2 cellular contexts compared by ENCODE assay signal in genomic region chr17:38469875-38470274, GRCh38.
TF ChIP-seq lines count a peak whose summit lies in the region.

No MANE protein-coding gene starts in this region.

TF ChIP-seq in HEK293, 187 proteins besides CTCF, POLR2A, EP300 and RAD21 (continued from another document):
- peak; percentile 74 for TF ChIP-seq ZNF692 (tag by site-specific recombination; IDR thresholded peaks at IDR 0.05)
- TF ChIP-seq ZNF426 (tag by site-specific recombination; IDR thresholded peaks at IDR 0.05), result no peak
- TF ChIP-seq ZBTB49 (tag by site-specific recombination; IDR thresholded peaks at IDR 0.05; ENCODE audit: low read depth), result no peak
- peak; percentile 27; the same call in 1 of the 2 replicates for TF ChIP-seq KLF1 (tag by site-specific recombination; IDR thresholded peaks at IDR 0.05)

TF ChIP-seq in K562, 482 proteins besides CTCF, POLR2A, EP300 and RAD21 (continued from another document and continues in another):
- TF ChIP-seq UBTF (IDR thresholded peaks at IDR 0.05; ENCODE audit: borderline replicate concordance in 1 of 2, low read depth in 2 of 2, low read length in 2 of 2) (no peak), TFE3 (CRISPR knock-in tag; IDR thresholded peaks at IDR 0.05) (no peak), RAD51 (IDR thresholded peaks at IDR 0.05; ENCODE audit: borderline replicate concordance, low read depth) (peak; percentile 54), ZNF384 (IDR thresholded peaks at IDR 0.05; ENCODE audit: low read depth, low read length) (no peak), ETV5 (CRISPR knock-in tag; IDR thresholded peaks at IDR 0.05; ENCODE audit: low read depth) (no peak), ZNF76 (CRISPR knock-in tag; IDR thresholded peaks at IDR 0.05; ENCODE audit: borderline replicate concordance) (no peak), NCOA1 (IDR thresholded peaks at IDR 0.05; ENCODE audit: low read depth) (no peak), FOXM1 (IDR thresholded peaks at IDR 0.05; ENCODE audit: low read depth) (no peak), FOXM1 (CRISPR knock-in tag; IDR thresholded peaks at IDR 0.05; ENCODE audit: low read depth) (no peak), THRB (CRISPR knock-in tag; conservative IDR thresholded peaks at IDR 0.05) (no peak), ZBTB12 (CRISPR knock-in tag; IDR thresholded peaks at IDR 0.05) (no peak), ZNF830 (CRISPR knock-in tag; IDR thresholded peaks at IDR 0.05) (no peak), SPI1 (IDR thresholded peaks at IDR 0.05; ENCODE audit: borderline replicate concordance, low read depth, low read length) (peak; percentile 37; the same call in 1 of the 2 replicates), DNMT1 (IDR thresholded peaks at IDR 0.05) (no peak), NCOA4 (IDR thresholded peaks at IDR 0.05; ENCODE audit: partially characterized antibody) (no peak), ESRRA (IDR thresholded peaks at IDR 0.05; ENCODE audit: borderline replicate concordance, low read depth) (no peak), CLOCK (CRISPR knock-in tag; IDR thresholded peaks at IDR 0.05; ENCODE audit: borderline replicate concordance) (no peak), TCF15 (CRISPR knock-in tag; IDR thresholded peaks at IDR 0.05) (no peak), FOXJ3 (CRISPR knock-in tag; IDR thresholded peaks at IDR 0.05) (no peak), E2F3 (CRISPR knock-in tag; IDR thresholded peaks at IDR 0.05) (no peak), MYC (IDR thresholded peaks at IDR 0.05; ENCODE audit: low read depth, low read length) (no peak), MYC (CRISPR knock-in tag; IDR thresholded peaks at IDR 0.05; ENCODE audit: borderline replicate concordance, low read depth) (no peak), MITF (IDR thresholded peaks at IDR 0.05) (0 out of 2 replicates have a peak, but pooled peaks have one; percentile 15), MGA (IDR thresholded peaks at IDR 0.05) (peak; percentile 84), ZSCAN32 (CRISPR knock-in tag; IDR thresholded peaks at IDR 0.05) (no peak), CREM (IDR thresholded peaks at IDR 0.05; ENCODE audit: low read depth) (0 out of 2 replicates have a peak, but pooled peaks have one; percentile 7), FOSL1 (tag; conservative IDR thresholded peaks at IDR 0.05) (peak; percentile 81), IFI16 (CRISPR knock-in tag; IDR thresholded peaks at IDR 0.05) (no peak), JUND (IDR thresholded peaks at IDR 0.05; ENCODE audit: borderline replicate concordance, low read depth, low read length) (peak; percentile 79), JUND (tag; IDR thresholded peaks at IDR 0.05; ENCODE audit: borderline replicate concordance, low read depth, low read length) (peak; percentile 53; the same call in 1 of the 3 replicates), SAFB (IDR thresholded peaks at IDR 0.05; ENCODE audit: borderline replicate concordance, low read depth, low read length) (no peak), LEF1 (IDR thresholded peaks at IDR 0.05) (no peak), DDX20 (tag; IDR thresholded peaks at IDR 0.05; ENCODE audit: low read depth) (no peak), NBN (IDR thresholded peaks at IDR 0.05; ENCODE audit: low read depth) (no peak), ZNF143 (CRISPR knock-in tag; IDR thresholded peaks at IDR 0.05) (no peak), ZNF274 (IDR thresholded peaks at IDR 0.05; ENCODE audit: borderline replicate concordance, low read depth, low read length) (no peak), SMARCE1 (IDR thresholded peaks at IDR 0.05) (no peak)
